1 cellular context compared by ENCODE assay signal in genomic region chr20:568097-568864, GRCh38.
TF ChIP-seq lines count a peak whose summit lies in the region.

No MANE protein-coding gene starts in this region.

TF ChIP-seq in HepG2, 621 proteins besides CTCF, POLR2A, EP300 and RAD21:
- TF ChIP-seq, protein P1, sequence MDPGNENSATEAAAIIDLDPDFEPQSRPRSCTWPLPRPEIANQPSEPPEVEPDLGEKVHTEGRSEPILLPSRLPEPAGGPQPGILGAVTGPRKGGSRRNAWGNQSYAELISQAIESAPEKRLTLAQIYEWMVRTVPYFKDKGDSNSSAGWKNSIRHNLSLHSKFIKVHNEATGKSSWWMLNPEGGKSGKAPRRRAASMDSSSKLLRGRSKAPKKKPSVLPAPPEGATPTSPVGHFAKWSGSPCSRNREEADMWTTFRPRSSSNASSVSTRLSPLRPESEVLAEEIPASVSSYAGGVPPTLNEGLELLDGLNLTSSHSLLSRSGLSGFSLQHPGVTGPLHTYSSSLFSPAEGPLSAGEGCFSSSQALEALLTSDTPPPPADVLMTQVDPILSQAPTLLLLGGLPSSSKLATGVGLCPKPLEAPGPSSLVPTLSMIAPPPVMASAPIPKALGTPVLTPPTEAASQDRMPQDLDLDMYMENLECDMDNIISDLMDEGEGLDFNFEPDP (CRISPR knock-in tag; conservative IDR thresholded peaks at IDR 0.05) = no peak
- TF ChIP-seq ZNF629 (CRISPR knock-in tag; conservative IDR thresholded peaks at IDR 0.05) = peak; percentile 60
- 0 out of 2 replicates have a peak, but pooled peaks have one; percentile 29 for TF ChIP-seq BHLHE40 (IDR thresholded peaks at IDR 0.05; ENCODE audit: low read length)
